Comparison of ENCODE assay signal across 16 cellular contexts in the genomic region with DNA sequence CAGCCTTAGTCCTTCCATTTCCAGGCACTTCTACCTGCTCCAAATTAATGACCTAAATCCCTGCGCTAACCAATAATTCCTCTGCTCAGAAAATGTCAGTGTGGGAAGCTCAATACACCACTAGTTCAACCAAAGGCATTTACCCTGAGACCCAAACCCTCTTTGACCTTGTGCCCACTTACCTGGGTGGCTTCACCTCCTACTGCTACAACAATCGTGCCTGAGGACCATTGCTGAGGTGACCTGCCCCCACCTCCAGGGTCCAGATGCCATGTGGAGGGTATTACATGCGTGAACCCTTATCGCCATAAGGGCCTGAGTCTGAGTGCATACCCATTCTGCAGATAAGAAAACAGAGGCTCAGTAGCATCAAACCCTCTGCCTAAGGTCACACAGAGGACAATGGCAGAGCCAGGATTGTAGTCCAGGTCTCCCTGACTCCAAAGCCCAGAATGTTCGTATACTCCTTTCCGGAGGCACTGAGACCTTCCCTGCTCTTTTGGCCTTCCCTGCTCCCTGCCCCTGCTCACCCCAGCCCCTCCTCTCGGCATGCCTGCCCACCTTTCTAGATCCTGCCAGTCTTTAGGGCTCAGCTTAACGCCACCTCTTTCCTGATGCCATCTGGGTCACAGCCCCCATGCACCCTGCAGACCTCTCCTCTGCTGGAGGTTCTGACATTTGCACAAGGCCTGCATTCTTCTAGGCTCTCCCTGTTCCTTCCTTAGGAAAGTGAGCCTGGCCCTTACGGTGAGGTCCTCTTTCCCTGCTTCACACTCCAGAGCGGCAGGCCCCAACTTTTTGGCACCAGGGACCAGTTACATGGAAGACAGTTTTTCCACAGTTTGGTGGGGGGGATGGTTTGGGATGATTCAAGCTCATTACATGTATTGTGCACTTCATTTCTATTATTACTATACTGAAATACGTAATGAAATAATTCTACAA.
DNase-seq lines count a peak whose midpoint lies in the region; ATAC-seq, FAIRE-seq and TF ChIP-seq lines count a peak whose summit lies in the region.
"Had no signal": no experiment of that assay in that cellular context is flagged by ENCODE, and none has a peak within 500 bp of the region (broad histone marks: within the 10 kb centered on the region; RNA-seq: fewer than 3 reads in every experiment).

No MANE protein-coding gene starts in this region.

- no peak overlapping the region for H3K4me3 ChIP-seq in adrenal gland
- no peak overlapping the region for H3K4me3 ChIP-seq in keratinocyte (ENCODE audit: control insufficient read depth in 2 of 3, extremely low read depth in 1 of 3, insufficient read depth in 2 of 3, low read depth in 1 of 3, low read length in 3 of 3)
- H3K4me3 ChIP-seq in stomach smooth muscle (ENCODE audit: low read length in 2 of 2), result no peak overlapping the region
- H3K4me3 ChIP-seq in esophagus squamous epithelium, result no peak overlapping the region
- H3K4me3 ChIP-seq: prostate gland had no signal

- TF ChIP-seq CTCF in GM10248 (IDR thresholded peaks at IDR 0.05; ENCODE audit: control extremely low read depth, extremely low read depth, low read depth, missing control alignments), result no peak
- no peak for TF ChIP-seq CTCF in adrenal gland (IDR thresholded peaks at IDR 0.05)
- no peak for TF ChIP-seq CTCF in keratinocyte (optimal IDR thresholded peaks at IDR 0.05 in 1 of 3, IDR thresholded peaks at IDR 0.05 in 1 of 3, conservative IDR thresholded peaks at IDR 0.05 in 1 of 3; ENCODE audit: extremely low read depth in 1 of 3, insufficient read depth in 2 of 3, low read length in 3 of 3)
- TF ChIP-seq CTCF in esophagus squamous epithelium (IDR thresholded peaks at IDR 0.05), result no peak

- H3K36me3 ChIP-seq in adrenal gland (replicated peaks in 1 of 2) (no peaks in the 10 kb centered on the region), keratinocyte (ENCODE audit: control insufficient read depth in 2 of 2, extremely low read depth in 1 of 2, insufficient read depth in 2 of 2, low read length in 2 of 2) (peaks cover 0 to under 1% of the 10 kb centered on the region in 2 experiments), stomach smooth muscle (ENCODE audit: control insufficient read depth in 2 of 2, insufficient read depth in 2 of 2, low read length in 2 of 2) (peaks cover 0 to 2% of the 10 kb centered on the region in 2 donors), esophagus squamous epithelium (no peaks in the 10 kb centered on the region)
- H3K36me3 ChIP-seq: prostate gland had no signal

- no peaks in the 10 kb centered on the region for H3K79me2 ChIP-seq in keratinocyte (ENCODE audit: control insufficient read depth, insufficient read depth, low read length)

- no peaks in the 10 kb centered on the region for H3K9me1 ChIP-seq in keratinocyte (ENCODE audit: control insufficient read depth, extremely low read depth, insufficient read depth, low read length)

- peak overlapping the region; percentile 7 for H3K4me2 ChIP-seq in keratinocyte (ENCODE audit: control insufficient read depth, extremely low read depth, insufficient read depth, low read depth, low read length)

- no peak overlapping the region for H3K27ac Mint-ChIP-seq in activated T-helper 17 cell treated with anti-CD3 and anti-CD28 coated beads, Interleukin-2, amount 50 U/mL, for 72 hours
- H3K27ac Mint-ChIP-seq: activated CD4-positive, alpha-beta memory T cell treated with anti-CD3 and anti-CD28 coated beads, Interleukin-2, amount 10 ng/mL, durations not matched to agents 7 days and 5 days; CD4-positive, CD25-positive, alpha-beta regulatory T cell had no signal

- DNase-seq in GM10248 (ENCODE audit: extremely low spot score), result peak; percentile 4
- DNase-seq in adrenal gland, result peak in 1 of 7 donors; percentile 51
- DNase-seq in keratinocyte (ENCODE audit: low read depth, low spot score), result no peak
- no peak for DNase-seq in esophagus squamous epithelium (lab: John Stamatoyannopoulos, UW)
- DNase-seq in stimulated activated CD8-positive, alpha-beta memory T cell treated with anti-CD3 and anti-CD28 coated beads, Interleukin-4, amount 100 ng/mL, for 48 hours, result no peak
- DNase-seq: activated CD4-positive, alpha-beta memory T cell treated with anti-CD3 and anti-CD28 coated beads, Interleukin-2, amount 10 ng/mL, durations not matched to agents 7 days and 5 days; activated effector memory CD4-positive, alpha-beta T cell treated with Interleukin-2 at 50 U/mL for 16 hours; CD4-positive, CD25-positive, alpha-beta regulatory T cell; NCI-H1092; NCI-H2107; NCI-H774; stimulated activated CD4-positive, alpha-beta T cell treated with anti-CD3 and anti-CD28 coated beads, Interleukin-15, amount 100 ng/mL, for 24 hours had no signal

- no peak overlapping the region for H3K4me3 Mint-ChIP-seq in activated T-helper 17 cell treated with anti-CD3 and anti-CD28 coated beads, Interleukin-2, amount 50 U/mL, for 72 hours
- H3K4me3 Mint-ChIP-seq: activated CD4-positive, alpha-beta memory T cell treated with anti-CD3 and anti-CD28 coated beads, Interleukin-2, amount 10 ng/mL, durations not matched to agents 7 days and 5 days; CD4-positive, CD25-positive, alpha-beta regulatory T cell had no signal

- no peaks in the 10 kb centered on the region for H3K4me1 Mint-ChIP-seq in activated T-helper 17 cell treated with anti-CD3 and anti-CD28 coated beads, Interleukin-2, amount 50 U/mL, for 72 hours
- H3K4me1 Mint-ChIP-seq: activated CD4-positive, alpha-beta memory T cell treated with anti-CD3 and anti-CD28 coated beads, Interleukin-2, amount 10 ng/mL, durations not matched to agents 7 days and 5 days had no signal

- H3K27me3 ChIP-seq in adrenal gland (peaks cover 10% of the 10 kb centered on the region), keratinocyte (ENCODE audit: control insufficient read depth, extremely low read depth, insufficient read depth, low read length) (no peaks in the 10 kb centered on the region), stomach smooth muscle (ENCODE audit: control insufficient read depth in 1 of 2, insufficient read depth in 2 of 2, low read length in 2 of 2) (no peaks in the 10 kb centered on the region), esophagus squamous epithelium (peaks cover 0 to 20% (median 0%) of the 10 kb centered on the region in 4 donors)

- TF ChIP-seq POLR2A in adrenal gland (IDR thresholded peaks at IDR 0.05), result no peak
- no peak for TF ChIP-seq POLR2A in esophagus squamous epithelium (IDR thresholded peaks at IDR 0.05)

- peak; percentile 13 for FAIRE-seq in keratinocyte (lab: Jason Lieb, UNC)

- H3K4me1 ChIP-seq in adrenal gland (replicated peaks in 1 of 2), result peaks cover 7 to 27% of the 10 kb centered on the region in 2 donors
- H3K4me1 ChIP-seq in keratinocyte (ENCODE audit: control insufficient read depth, extremely low read depth, insufficient read depth, low read length), result peaks cover 46% of the 10 kb centered on the region
- peaks cover 37% of the 10 kb centered on the region for H3K4me1 ChIP-seq in stomach smooth muscle (ENCODE audit: control insufficient read depth, insufficient read depth, low read length)
- peaks cover 18 to 35% (median 21%) of the 10 kb centered on the region in 3 donors for H3K4me1 ChIP-seq in esophagus squamous epithelium
- H3K4me1 ChIP-seq: prostate gland had no signal

- POLR2A ChIA-PET in GM10248 (lab: Yijun Ruan, JAX), result no interaction called here

- no peaks in the 10 kb centered on the region for H4K20me1 ChIP-seq in keratinocyte (ENCODE audit: control insufficient read depth, extremely low read depth, insufficient read depth, low read length)

- H2AFZ ChIP-seq in keratinocyte (ENCODE audit: control insufficient read depth, low read length), result no peak overlapping the region

- H3K9me3 Mint-ChIP-seq in activated T-helper 17 cell treated with anti-CD3 and anti-CD28 coated beads, Interleukin-2, amount 50 U/mL, for 72 hours, result no peaks in the 10 kb centered on the region
- H3K9me3 Mint-ChIP-seq: activated CD4-positive, alpha-beta memory T cell treated with anti-CD3 and anti-CD28 coated beads, Interleukin-2, amount 10 ng/mL, durations not matched to agents 7 days and 5 days had no signal

- dilution Hi-C loops in keratinocyte (cut with MboI; ENCODE audit: extremely low pct_ligation_motif_present, low sequenced_read_pairs), result loop anchor here (25.0 kb wide), 1 partner anchor 389 kb away; no protein-coding TSS in a partner anchor

- 84 to 93% (median 88%) methylated on average over 11 of the region's 11 CpGs for WGBS in adrenal gland, 4 donors
- 86 to 90% methylated on average over 7 to 11 of the region's 11 CpGs for WGBS in esophagus squamous epithelium, 2 donors

- no peak for ATAC-seq in activated T-helper 17 cell treated with anti-CD3 and anti-CD28 coated beads, Interleukin-2, amount 50 U/mL, for 72 hours (replicated peaks)
- ATAC-seq: Panc1 had no signal

- H3K27ac ChIP-seq in adrenal gland (peak overlapping the region in 3 of 5 donors; percentile 5 to 86 (median 62)), keratinocyte (ENCODE audit: control insufficient read depth, insufficient read depth, low read length) (no peak overlapping the region), stomach smooth muscle (ENCODE audit: low read length) (peak overlapping the region; percentile 18), esophagus squamous epithelium (peak overlapping the region in 2 of 4 donors; percentile 62 to 63)
- H3K27ac ChIP-seq: prostate gland had no signal

- CTCF ChIA-PET in GM10248 (lab: Yijun Ruan, JAX), result interaction anchor here (0.7 to 13.9 kb wide), 3 partner anchors 20 to 406 kb away, joined by 3 to 341 read pairs (median 3); no protein-coding TSS in a partner anchor

- H3K9me3 ChIP-seq in adrenal gland (replicated peaks in 1 of 3) (no peaks in the 10 kb centered on the region), keratinocyte (ENCODE audit: control insufficient read depth, low read depth, low read length) (no peaks in the 10 kb centered on the region), stomach smooth muscle (ENCODE audit: control insufficient read depth in 2 of 2, low read length in 2 of 2) (no peaks in the 10 kb centered on the region), esophagus squamous epithelium (no peaks in the 10 kb centered on the region)
- H3K9me3 ChIP-seq: prostate gland had no signal

- intact Hi-C loops in adrenal gland (cut with DNase I), result no loop called here
- intact Hi-C loops in esophagus squamous epithelium (cut with DNase I), result no loop called here

- H3K36me3 Mint-ChIP-seq in activated T-helper 17 cell treated with anti-CD3 and anti-CD28 coated beads, Interleukin-2, amount 50 U/mL, for 72 hours (ENCODE audit: low read depth), result no peaks in the 10 kb centered on the region
- H3K36me3 Mint-ChIP-seq: CD4-positive, CD25-positive, alpha-beta regulatory T cell had no signal

- H3K27me3 Mint-ChIP-seq in activated T-helper 17 cell treated with anti-CD3 and anti-CD28 coated beads, Interleukin-2, amount 50 U/mL, for 72 hours, result peaks cover 24% of the 10 kb centered on the region

- H3K9ac ChIP-seq in keratinocyte (ENCODE audit: control insufficient read depth, extremely low read depth, insufficient read depth, low read length) (no peak overlapping the region), stomach smooth muscle (ENCODE audit: low read length in 2 of 2) (no peak overlapping the region)
